ENCODE assay signal across 17 cellular contexts in the genomic region with DNA sequence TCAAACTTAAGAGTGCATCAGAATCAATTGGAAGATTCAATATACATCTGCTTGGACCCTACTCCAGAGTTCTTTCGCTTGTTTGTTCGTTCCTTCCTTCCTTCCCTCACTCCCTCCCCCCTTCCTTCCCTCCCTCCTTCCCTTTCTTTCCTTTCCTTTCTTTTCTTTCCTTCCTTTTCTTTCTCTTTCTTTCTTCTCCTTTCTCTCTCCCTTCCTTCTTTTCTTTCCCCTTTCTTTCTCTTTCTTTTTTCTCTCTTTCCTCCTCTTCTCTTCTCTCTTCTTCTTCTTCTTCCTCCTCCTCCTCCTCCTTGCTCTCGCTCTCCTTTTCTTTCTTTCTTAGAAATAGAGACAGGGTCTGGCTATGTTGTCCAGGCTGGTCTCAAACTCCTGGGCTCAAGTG. TPM values are rescaled to one million over a fixed set of nuclear protein-coding genes. Genes with fewer than 3 reads are reported as not detected.
DNase-seq lines count a peak whose midpoint lies in the region; ATAC-seq and TF ChIP-seq lines count a peak whose summit lies in the region.
"Had no signal": no experiment of that assay in that cellular context is flagged by ENCODE, and none has a peak within 500 bp of the region (broad histone marks: within the 10 kb centered on the region; RNA-seq: fewer than 3 reads in every experiment).

No MANE protein-coding gene starts in this region.

- intact Hi-C loops in sciatic nerve (cut with DNase I): no loop called here

- CTCF ChIA-PET in HEK293 (lab: Yijun Ruan, JAX): interaction anchor here (0.7 kb wide), 1 partner anchor 12 kb away, joined by 3 read pairs; no protein-coding TSS in a partner anchor

- H3K27ac Mint-ChIP-seq in CD4-positive, CD25-positive, alpha-beta regulatory T cell: peak overlapping the region in 2 of 3 donors; percentile 12 to 20
- peak overlapping the region; percentile 27 for H3K27ac Mint-ChIP-seq in central memory CD8-positive, alpha-beta T cell (ENCODE audit: low read depth)
- H3K27ac Mint-ChIP-seq: CD14-positive monocyte; CD4-positive, alpha-beta T cell; CD8-positive, alpha-beta T cell had no signal

- POLR2A ChIA-PET in HEK293 (lab: Yijun Ruan, JAX): no interaction called here

- no peak for ATAC-seq in CD4-positive, CD25-positive, alpha-beta regulatory T cell (ENCODE audit: low read depth in 2 of 2)
- ATAC-seq in central memory CD8-positive, alpha-beta T cell (replicated peaks; ENCODE audit: extremely low read depth, poor library complexity, severe bottlenecking): no peak
- ATAC-seq in sciatic nerve: no peak
- ATAC-seq in HG03280 (IDR thresholded peaks at IDR 0.05; ENCODE audit: unreplicated experiment): no peak
- ATAC-seq: CD8-positive, alpha-beta T cell had no signal

- H3K27me3 Mint-ChIP-seq in CD4-positive, CD25-positive, alpha-beta regulatory T cell: peaks cover 5% of the 10 kb centered on the region
- no peaks in the 10 kb centered on the region for H3K27me3 Mint-ChIP-seq in central memory CD8-positive, alpha-beta T cell
- H3K27me3 Mint-ChIP-seq: CD4-positive, alpha-beta T cell had no signal

- no peaks in the 10 kb centered on the region for H3K36me3 ChIP-seq in CD4-positive, CD25-positive, alpha-beta regulatory T cell (ENCODE audit: control insufficient read depth, insufficient read depth, low read length)
- no peaks in the 10 kb centered on the region for H3K36me3 ChIP-seq in HEK293 (ENCODE audit: control insufficient read depth in 2 of 2, insufficient read depth in 1 of 2, low read length in 2 of 2)
- H3K36me3 ChIP-seq: BE2C, BLaER1 had no signal

- H3K4me1 ChIP-seq in CD4-positive, CD25-positive, alpha-beta regulatory T cell (ENCODE audit: control insufficient read depth, insufficient read depth, low read length, poor library complexity, severe bottlenecking): no peaks in the 10 kb centered on the region
- no peaks in the 10 kb centered on the region for H3K4me1 ChIP-seq in HEK293 (ENCODE audit: control insufficient read depth, insufficient read depth, low read length)
- H3K4me1 ChIP-seq: BE2C, Caco-2 had no signal

- H3K9me3 Mint-ChIP-seq in CD4-positive, CD25-positive, alpha-beta regulatory T cell: no peaks in the 10 kb centered on the region
- no peaks in the 10 kb centered on the region for H3K9me3 Mint-ChIP-seq in central memory CD8-positive, alpha-beta T cell
- H3K9me3 Mint-ChIP-seq: CD4-positive, alpha-beta T cell; CD8-positive, alpha-beta T cell had no signal

- no peaks in the 10 kb centered on the region for H3K27me3 ChIP-seq in CD4-positive, CD25-positive, alpha-beta regulatory T cell (ENCODE audit: control insufficient read depth, insufficient read depth, low read length)
- H3K27me3 ChIP-seq: BE2C, BLaER1 had no signal

- no peak overlapping the region for H3K4me3 Mint-ChIP-seq in CD4-positive, CD25-positive, alpha-beta regulatory T cell
- H3K4me3 Mint-ChIP-seq in central memory CD8-positive, alpha-beta T cell: no peak overlapping the region
- H3K4me3 Mint-ChIP-seq: CD14-positive monocyte; CD4-positive, alpha-beta T cell; CD8-positive, alpha-beta T cell had no signal

- TF ChIP-seq CTCF in HEK293 (tag by site-specific recombination; IDR thresholded peaks at IDR 0.05): no peak

- no peak overlapping the region for H3K27ac ChIP-seq in CD4-positive, CD25-positive, alpha-beta regulatory T cell (ENCODE audit: insufficient read depth, low read length, poor library complexity, severe bottlenecking)
- H3K27ac ChIP-seq in HEK293 (ENCODE audit: extremely low read depth, low read depth, low read length): no peak overlapping the region
- H3K27ac ChIP-seq: BLaER1 had no signal

- no peaks in the 10 kb centered on the region for H3K4me1 Mint-ChIP-seq in CD4-positive, CD25-positive, alpha-beta regulatory T cell
- H3K4me1 Mint-ChIP-seq in central memory CD8-positive, alpha-beta T cell: no peaks in the 10 kb centered on the region

- H3K9me3 ChIP-seq in CD4-positive, CD25-positive, alpha-beta regulatory T cell (ENCODE audit: control insufficient read depth in 2 of 2, low read length in 2 of 2): no peaks in the 10 kb centered on the region
- no peaks in the 10 kb centered on the region for H3K9me3 ChIP-seq in HEK293 (ENCODE audit: control insufficient read depth, insufficient read depth, low read depth, low read length)
- H3K9me3 ChIP-seq: BE2C, BLaER1, Caco-2 had no signal

- no peak overlapping the region for H3K4me3 ChIP-seq in CD4-positive, CD25-positive, alpha-beta regulatory T cell (ENCODE audit: low read depth, low read length)
- no peak overlapping the region for H3K4me3 ChIP-seq in HEK293 (ENCODE audit: low read depth, low read length)
- H3K4me3 ChIP-seq: BLaER1 had no signal

- no peak for DNase-seq in CD4-positive, CD25-positive, alpha-beta regulatory T cell
- DNase-seq in central memory CD8-positive, alpha-beta T cell (ENCODE audit: low spot score in 2 of 2): no peak
- no peak for DNase-seq in sciatic nerve (ENCODE audit: low spot score)
- DNase-seq: 8988T; ACHN; BE2C; C1 segment of cervical spinal cord; Caco-2; Calu3; CD4-positive, alpha-beta T cell; CD8-positive, alpha-beta T cell; DMS79 treated with DMSO at 0.1 percent for 48 hours; GF-D8 had no signal

- peaks cover 17% of the 10 kb centered on the region for H3K36me3 Mint-ChIP-seq in CD4-positive, CD25-positive, alpha-beta regulatory T cell
- peaks cover 7% of the 10 kb centered on the region for H3K36me3 Mint-ChIP-seq in central memory CD8-positive, alpha-beta T cell (ENCODE audit: insufficient read depth)
- H3K36me3 Mint-ChIP-seq: CD14-positive monocyte had no signal

TF ChIP-seq in HEK293, 187 proteins besides CTCF, POLR2A, EP300 and RAD21:
- no peak for TF ChIP-seq ZNF777 (tag by site-specific recombination; IDR thresholded peaks at IDR 0.05; ENCODE audit: borderline replicate concordance)
- peak; percentile 66 for TF ChIP-seq ZNF366 (tag by site-specific recombination; conservative IDR thresholded peaks at IDR 0.05)
- peak; percentile 69 for TF ChIP-seq PRDM1 (tag by site-specific recombination; IDR thresholded peaks at IDR 0.05)

RNA-seq across cellular contexts. Expression of a gene that starts 45.9 kb away (rescaled TPM):
- 48.1 TPM for total RNA-seq in CD4-positive, CD25-positive, alpha-beta regulatory T cell
- 10 to 100 TPM; 18.5 to 36.6 (median 26.5) TPM for polyA plus RNA-seq in CD4-positive, CD25-positive, alpha-beta regulatory T cell
- total RNA-seq in sciatic nerve: 18.6 TPM
